ENCODE assay signal across 25 cellular contexts in the genomic region with DNA sequence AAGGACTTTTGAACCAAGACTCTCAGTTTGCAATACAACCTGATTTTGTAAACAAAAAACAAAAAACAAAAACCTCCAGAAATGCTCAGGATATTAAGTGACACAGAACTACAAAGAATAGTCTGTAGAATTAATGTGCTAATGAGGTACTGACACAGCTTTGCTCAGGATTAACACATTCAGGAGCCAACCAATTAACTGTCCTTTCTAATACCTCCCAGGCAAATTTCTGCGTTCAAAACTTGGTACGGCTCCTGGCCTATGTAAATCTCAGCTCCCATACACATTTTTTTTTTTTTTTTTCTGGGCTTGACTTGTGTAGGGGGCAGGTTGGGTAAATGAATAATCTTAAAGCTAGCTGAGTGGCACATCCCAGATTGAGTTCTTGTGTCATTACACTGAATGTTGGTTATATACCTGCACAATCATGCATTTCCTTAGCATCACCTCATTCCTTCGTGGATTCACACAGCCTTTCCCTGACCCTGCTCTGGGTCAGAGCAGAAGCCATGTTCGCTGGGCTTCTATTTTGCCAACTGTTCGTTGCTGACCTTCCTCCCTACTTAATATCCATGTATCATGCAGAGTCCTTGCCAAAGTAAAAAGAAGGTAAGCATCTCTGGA. TPM values are rescaled to one million over a fixed set of nuclear protein-coding genes. Genes with fewer than 3 reads are reported as not detected.
A peak's percentile ranks its signal among the peaks of the same experiment; 100 is the strongest.
DNase-seq lines count a peak whose midpoint lies in the region; ATAC-seq and TF ChIP-seq lines count a peak whose summit lies in the region.
"Had no signal": no experiment of that assay in that cellular context is flagged by ENCODE, and none has a peak within 500 bp of the region (broad histone marks: within the 10 kb centered on the region; RNA-seq: fewer than 3 reads in every experiment).

No MANE protein-coding gene starts in this region.

- TF ChIP-seq RAD21 in SK-N-SH (IDR thresholded peaks at IDR 0.05; ENCODE audit: low read length), result no peak

- H3K9me2 ChIP-seq in SK-N-SH, result no peaks in the 10 kb centered on the region

- H3K4me3 ChIP-seq in SK-N-SH (ENCODE audit: low read depth in 2 of 2, low read length in 1 of 2), result no peak overlapping the region
- H3K4me3 ChIP-seq: BLaER1 treated with 17β-estradiol and CSF1 and Interleukin-3, amounts not matched to agents 10 nM and 100 nM had no signal

- TF ChIP-seq EP300 in SK-N-SH (IDR thresholded peaks at IDR 0.05; ENCODE audit: borderline replicate concordance in 1 of 2, low read depth in 1 of 2, low read length in 1 of 2), result no peak

- H3K36me3 ChIP-seq in SK-N-SH (replicated peaks in 1 of 2; ENCODE audit: control insufficient read depth in 1 of 2, insufficient read depth in 2 of 2, low read length in 1 of 2), result no peaks in the 10 kb centered on the region
- H3K36me3 ChIP-seq: BLaER1 treated with 17β-estradiol and CSF1 and Interleukin-3, amounts not matched to agents 10 nM and 100 nM had no signal

- no peak overlapping the region for H3K4me2 ChIP-seq in SK-N-SH

- TF ChIP-seq CTCF in SK-N-SH (IDR thresholded peaks at IDR 0.05), result no peak

- CTCF ChIA-PET in SK-N-SH (lab: Yijun Ruan, JAX), result interaction anchor here (0.6 to 1.3 kb wide), 5 partner anchors 41 to 1487 kb away, joined by 3 to 4 read pairs (median 3); no protein-coding TSS in a partner anchor

- H3K9ac ChIP-seq in SK-N-SH, result no peak overlapping the region
- H3K9ac ChIP-seq: BLaER1 treated with 17β-estradiol and CSF1 and Interleukin-3, amounts not matched to agents 10 nM and 100 nM had no signal

- ATAC-seq in SK-N-SH treated with all-trans-retinoic acid at 6 μM for 48 hours, result no peak
- ATAC-seq: CD8-positive, alpha-beta T cell; HepG2 had no signal

- H3F3A ChIP-seq in SK-N-SH (replicated peaks; ENCODE audit: insufficient read depth), result peaks cover 20% of the 10 kb centered on the region

- H4K20me1 ChIP-seq in SK-N-SH (ENCODE audit: insufficient read depth), result no peaks in the 10 kb centered on the region
- H4K20me1 ChIP-seq: BLaER1 treated with 17β-estradiol and CSF1 and Interleukin-3, amounts not matched to agents 10 nM and 100 nM had no signal

- DNase-seq in SK-N-SH (no peak), NCI-H82 treated with DMSO at 0.1 percent for 48 hours (lab: John Stamatoyannopoulos, UW; ENCODE audit: unreplicated experiment) (peak; percentile 56), left kidney (ENCODE audit: low read depth, low spot score) (peak; percentile 24), GM19240 (ENCODE audit: insufficient read length, low spot score) (no peak), SKM-1 treated with dmso at 0.1 percent for 144 hours (lab: John Stamatoyannopoulos, UW; ENCODE audit: unreplicated experiment) (no peak), RKO (ENCODE audit: low spot score) (no peak)
- DNase-seq in activated T-cell treated with anti-CD3 and anti-CD28 coated beads, Interleukin-2, amount 50 U/mL, for 48 hours, result no peak
- DNase-seq: Calu3; CD8-positive, alpha-beta T cell; EL; H7; KBM-7; NCI-H1092 treated with DMSO at 0.1 percent for 48 hours; NCI-H146; NCI-H2029; NCI-H345; NCI-H524; NCI-H774; RPMI8226; SHP77 had no signal

- no peak overlapping the region; a peak in 1 of 4 replicates for H3K27ac ChIP-seq in SK-N-SH (ENCODE audit: low read depth in 2 of 2, low read length in 1 of 2)
- H3K27ac ChIP-seq: 22Rv1; BLaER1 treated with 17β-estradiol and CSF1 and Interleukin-3, amounts not matched to agents 10 nM and 100 nM; HL-60 had no signal

- H3K79me2 ChIP-seq in SK-N-SH (ENCODE audit: insufficient read depth), result no peaks in the 10 kb centered on the region

- H3K9me3 ChIP-seq in SK-N-SH, result no peaks in the 10 kb centered on the region

- H3K4me1 ChIP-seq in SK-N-SH (ENCODE audit: control insufficient read depth in 1 of 2, insufficient read depth in 2 of 2, low read depth in 1 of 2, low read length in 1 of 2), result peaks cover 8 to 16% of the 10 kb centered on the region in 2 experiments; a peak in 3 of 4 replicates

- WGBS in SK-N-SH (ENCODE audit: low lambda C conversion rate), result 70% methylated on average over 5 of the region's 5 CpGs

- POLR2A ChIA-PET in SK-N-SH (lab: Yijun Ruan, JAX), result no interaction called here

- H3K27me3 ChIP-seq in SK-N-SH (ENCODE audit: insufficient read depth), result no peaks in the 10 kb centered on the region
- H3K27me3 ChIP-seq: BLaER1 treated with 17β-estradiol and CSF1 and Interleukin-3, amounts not matched to agents 10 nM and 100 nM had no signal

- H2AFZ ChIP-seq in SK-N-SH (ENCODE audit: low read depth), result no peak overlapping the region

TF ChIP-seq in SK-N-SH, 30 proteins besides CTCF, POLR2A, EP300 and RAD21:
- TF ChIP-seq NFIC (IDR thresholded peaks at IDR 0.05; ENCODE audit: borderline replicate concordance) (0 out of 2 replicates have a peak, but pooled peaks have one; percentile 28), NRF1 (IDR thresholded peaks at IDR 0.05; ENCODE audit: low read depth, low read length) (no peak)
TF ChIP-seq in SK-N-SH: peak in this region for 1.

TF ChIP-seq in SK-N-SH treated with all-trans-retinoic acid at 6 μM for 48 hours, 23 proteins besides CTCF, POLR2A, EP300 and RAD21:
- TF ChIP-seq TCF4 (CRISPR knock-in tag; IDR thresholded peaks at IDR 0.05; ENCODE audit: borderline replicate concordance) (no peak), OSR1 (CRISPR knock-in tag; IDR thresholded peaks at IDR 0.05) (no peak), BACH2 (CRISPR knock-in tag; IDR thresholded peaks at IDR 0.05; ENCODE audit: borderline replicate concordance) (no peak), ZFP3 (CRISPR knock-in tag; IDR thresholded peaks at IDR 0.05) (no peak), ZC3H10 (CRISPR knock-in tag; IDR thresholded peaks at IDR 0.05) (no peak), ZNF8 (CRISPR knock-in tag; IDR thresholded peaks at IDR 0.05) (no peak)
- TF ChIP-seq, protein P1, sequence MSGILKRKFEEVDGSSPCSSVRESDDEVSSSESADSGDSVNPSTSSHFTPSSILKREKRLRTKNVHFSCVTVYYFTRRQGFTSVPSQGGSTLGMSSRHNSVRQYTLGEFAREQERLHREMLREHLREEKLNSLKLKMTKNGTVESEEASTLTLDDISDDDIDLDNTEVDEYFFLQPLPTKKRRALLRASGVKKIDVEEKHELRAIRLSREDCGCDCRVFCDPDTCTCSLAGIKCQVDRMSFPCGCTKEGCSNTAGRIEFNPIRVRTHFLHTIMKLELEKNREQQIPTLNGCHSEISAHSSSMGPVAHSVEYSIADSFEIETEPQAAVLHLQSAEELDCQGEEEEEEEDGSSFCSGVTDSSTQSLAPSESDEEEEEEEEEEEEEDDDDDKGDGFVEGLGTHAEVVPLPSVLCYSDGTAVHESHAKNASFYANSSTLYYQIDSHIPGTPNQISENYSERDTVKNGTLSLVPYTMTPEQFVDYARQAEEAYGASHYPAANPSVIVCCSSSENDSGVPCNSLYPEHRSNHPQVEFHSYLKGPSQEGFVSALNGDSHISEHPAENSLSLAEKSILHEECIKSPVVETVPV (CRISPR knock-in tag; IDR thresholded peaks at IDR 0.05), result no peak

RNA-seq across cellular contexts. Expression of gene IER5, which starts 12.7 kb away (rescaled TPM):
- polyA plus RNA-seq in SK-N-SH (2012; rRNA removed), result 46.2 and 52.9 TPM in 2 replicates
- polyA plus RNA-seq in SK-N-SH (2012; cell fraction: cytosol; rRNA removed), result 33.8 and 39.1 TPM in 2 replicates
- polyA plus RNA-seq in SK-N-SH (2012; cell fraction: nucleus; rRNA removed), result 64.9 and 69.1 TPM in 2 replicates

RNA-seq across cellular contexts. Expression of gene MR1, which starts 42.1 kb away (rescaled TPM):
- polyA plus RNA-seq in SK-N-SH (2012; rRNA removed), result 7.0 and 9.7 TPM in 2 replicates
- 7.1 and 8.3 TPM in 2 replicates for polyA plus RNA-seq in SK-N-SH (2012; cell fraction: cytosol; rRNA removed)
- polyA plus RNA-seq in SK-N-SH (2012; cell fraction: nucleus; rRNA removed), result 5.1 and 6.4 TPM in 2 replicates

RNA-seq across cellular contexts. Expression of gene STX6, which starts 53.2 kb away (rescaled TPM):
- polyA plus RNA-seq in SK-N-SH (2012; rRNA removed), result 11.6 and 16.1 TPM in 2 replicates
- 13.5 and 14.6 TPM in 2 replicates for polyA plus RNA-seq in SK-N-SH (2012; cell fraction: cytosol; rRNA removed)
- polyA plus RNA-seq in SK-N-SH (2012; cell fraction: nucleus; rRNA removed), result 12.7 and 16.4 TPM in 2 replicates

Comparison
In these comparisons a context has a peak if more than half of its experiments do, and no peak if none do; other contexts are left out.
1. DNase-seq: peak in NCI-H82 treated with DMSO at 0.1 percent for 48 hours (single experiment) and left kidney (single experiment); none in SK-N-SH (single experiment), GM19240 (single experiment), activated T-cell treated with anti-CD3 and anti-CD28 coated beads, Interleukin-2, amount 50 U/mL, for 48 hours (0 of 2), SKM-1 treated with dmso at 0.1 percent for 144 hours (single experiment) and RKO (single experiment).